ENCODE assay signal across 7 cellular contexts in the genomic region with DNA sequence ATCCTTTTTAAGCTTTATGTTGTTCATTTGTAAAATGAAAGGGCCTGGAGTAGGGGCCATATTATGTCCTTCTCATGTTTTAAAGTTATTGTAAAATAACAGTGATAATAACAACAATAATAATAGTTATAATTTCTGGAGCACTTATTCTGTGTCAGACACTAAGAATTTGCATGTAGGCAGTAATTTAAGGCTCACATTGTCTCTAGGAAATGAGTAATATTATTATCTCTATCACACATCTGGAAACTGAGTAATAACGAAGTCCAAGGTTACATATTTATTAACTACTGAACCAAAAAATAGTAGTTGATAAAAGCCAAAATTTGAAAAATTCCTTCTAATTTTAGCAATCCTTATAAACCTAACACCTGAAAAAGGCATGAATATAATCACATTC.
"Had no signal": no experiment of that assay in that cellular context is flagged by ENCODE, and none has a peak within 500 bp of the region (broad histone marks: within the 10 kb centered on the region; RNA-seq: fewer than 3 reads in every experiment).

No MANE protein-coding gene starts in this region.

- H3K27ac ChIP-seq: HL-60 had no signal

- H3K4me3 ChIP-seq: K562 had no signal

- DNase-seq: IMR-90, KBM-7, KG1 had no signal

- FAIRE-seq: HepG2, HTR-8/SVneo, K562 had no signal
